20 cellular contexts compared by ENCODE assay signal in genomic region chr17:39703913-39704312, GRCh38. TPM values are rescaled to one million over a fixed set of nuclear protein-coding genes. Genes with fewer than 3 reads are reported as not detected.
DNase-seq lines count a peak whose midpoint lies in the region; ATAC-seq, FAIRE-seq and TF ChIP-seq lines count a peak whose summit lies in the region.
"Had no signal": no experiment of that assay in that cellular context is flagged by ENCODE, and none has a peak within 500 bp of the region (broad histone marks: within the 10 kb centered on the region; RNA-seq: fewer than 3 reads in every experiment).

No MANE protein-coding gene starts in this region.

- H2BK12ac ChIP-seq in H1 (ENCODE audit: low read depth, low read length) = no peak overlapping the region

- no peak overlapping the region; the same call in 1 of the 2 replicates for H3K18ac ChIP-seq in H1 (ENCODE audit: extremely low read depth, low read length)

- peaks cover 22% of the 10 kb centered on the region for H3K79me1 ChIP-seq in H1 (ENCODE audit: low read depth, low read length)

- no peak overlapping the region for H2BK120ac ChIP-seq in H1 (replicated peaks; ENCODE audit: low read depth, low read length)

- POLR2A ChIA-PET in H1 (lab: Charles Lee; ENCODE audit: partially characterized antibody) = interaction anchor here (1.0 to 38.1 kb wide), 7 partner anchors 11 to 70 kb away, joined by 4 to 708 read pairs (median 6); partner anchors contain the start of genes MIEN1, PGAP3, PNMT and TCAP
- POLR2A ChIA-PET in CD4-positive, alpha-beta T cell (lab: Charles Lee) = no interaction called here

- H3K27ac ChIP-seq in left ventricle myocardium inferior (replicated peaks) (peak overlapping the region; percentile 90), H1 (ENCODE audit: low read depth, low read length) (no peak overlapping the region), osteoblast (ENCODE audit: low read depth, low read length) (no peak overlapping the region), vagina (peak overlapping the region; percentile 9)
- no peak overlapping the region for H3K27ac ChIP-seq in CD4-positive, alpha-beta T cell (ENCODE audit: low read depth, low read length)
- H3K27ac ChIP-seq: ovary had no signal

- no peak overlapping the region for H3K23ac ChIP-seq in H1 (ENCODE audit: insufficient read length)

- H2AFZ ChIP-seq in H1 (ENCODE audit: low read length) (no peak overlapping the region), osteoblast (ENCODE audit: low read length) (no peak overlapping the region)

- TF ChIP-seq EP300 in H1 (IDR thresholded peaks at IDR 0.05; ENCODE audit: borderline replicate concordance in 1 of 2, low read depth in 2 of 2, low read length in 2 of 2) = no peak

- TF ChIP-seq RAD21 in H1 (IDR thresholded peaks at IDR 0.05 in 1 of 2, conservative IDR thresholded peaks at IDR 0.05 in 1 of 2; ENCODE audit: low read depth in 2 of 2, low read length in 2 of 2) = no peak

- intact Hi-C loops in left ventricle myocardium inferior (cut with micrococcal nuclease) (no loop called here), cardiac septum (cut with DNase I) (no loop called here), vagina (cut with DNase I) (no loop called here)
- intact Hi-C loops in CD4-positive, alpha-beta T cell (cut with DNase I, micrococcal nuclease) = no loop called here

- H3K4me1 ChIP-seq in left ventricle myocardium inferior (peaks cover 84% of the 10 kb centered on the region), H1 (replicated peaks in 1 of 4; ENCODE audit: control insufficient read depth in 3 of 4, insufficient read depth in 4 of 4, low read length in 3 of 4) (peaks cover 12 to 43% (median 26%) of the 10 kb centered on the region in 4 experiments), osteoblast (ENCODE audit: insufficient read depth, low read length) (peaks cover 13% of the 10 kb centered on the region), vagina (peaks cover 71% of the 10 kb centered on the region)

- TF ChIP-seq POLR2A in H1 (IDR thresholded peaks at IDR 0.05; ENCODE audit: control extremely low read depth in 1 of 2, low read depth in 2 of 2, low read length in 2 of 2) (no peak), vagina (IDR thresholded peaks at IDR 0.05) (no peak)

- H3K36me3 Mint-ChIP-seq in CD4-positive, alpha-beta T cell (ENCODE audit: low read depth) = no peaks in the 10 kb centered on the region
- H3K36me3 Mint-ChIP-seq: CD4-positive, alpha-beta memory T cell had no signal

- no peak overlapping the region for H3K9ac ChIP-seq in H1 (replicated peaks in 1 of 4; ENCODE audit: extremely low read depth in 1 of 4, low read depth in 3 of 4, low read length in 3 of 4)

- H2BK15ac ChIP-seq in H1 (ENCODE audit: low read length) = 0 out of 2 replicates have a peak overlapping the region, but pooled peaks have one; percentile 72

- peaks cover 25 to 32% of the 10 kb centered on the region in 2 experiments for H4K20me1 ChIP-seq in H1 (replicated peaks in 1 of 2; ENCODE audit: control insufficient read depth in 1 of 2, insufficient read depth in 2 of 2, low read length in 2 of 2)
- peaks cover 48% of the 10 kb centered on the region for H4K20me1 ChIP-seq in osteoblast (ENCODE audit: insufficient read depth, low read length)

- H3K9me3 ChIP-seq in left ventricle myocardium inferior (replicated peaks) = no peaks in the 10 kb centered on the region
- H3K9me3 ChIP-seq in H1 (ENCODE audit: insufficient read depth in 2 of 2, low read depth in 1 of 2, low read length in 1 of 2) = no peaks in the 10 kb centered on the region
- H3K9me3 ChIP-seq in osteoblast (ENCODE audit: low read depth, low read length) = no peaks in the 10 kb centered on the region
- H3K9me3 ChIP-seq in vagina = no peaks in the 10 kb centered on the region
- no peaks in the 10 kb centered on the region for H3K9me3 ChIP-seq in CD4-positive, alpha-beta T cell (ENCODE audit: control insufficient read depth, low read length)
- H3K9me3 ChIP-seq: HAP-1, ovary had no signal

- H3K4me3 ChIP-seq in left ventricle myocardium inferior (no peak overlapping the region), H1 (ENCODE audit: extremely low read depth in 1 of 4, insufficient read depth in 2 of 4, low read depth in 3 of 4, low read length in 4 of 4) (no peak overlapping the region), osteoblast (ENCODE audit: insufficient read depth, low read length) (no peak overlapping the region), vagina (no peak overlapping the region)
- H3K4me3 ChIP-seq: HAP-1, ovary had no signal

- H3K27me3 ChIP-seq in left ventricle myocardium inferior (ENCODE audit: low read depth) (no peaks in the 10 kb centered on the region), H1 (replicated peaks in 1 of 4; ENCODE audit: control insufficient read depth in 3 of 4, extremely low read depth in 1 of 4, insufficient read depth in 3 of 4, low read length in 3 of 4) (no peaks in the 10 kb centered on the region), osteoblast (ENCODE audit: insufficient read depth, low read length) (no peaks in the 10 kb centered on the region), vagina (no peaks in the 10 kb centered on the region)
- H3K27me3 ChIP-seq in CD4-positive, alpha-beta T cell (ENCODE audit: control insufficient read depth, insufficient read depth, low read length) = peaks cover 30% of the 10 kb centered on the region
- H3K27me3 ChIP-seq: ovary had no signal

- ATAC-seq in HG03196 (IDR thresholded peaks at IDR 0.05; ENCODE audit: unreplicated experiment) = no peak
- no peak for ATAC-seq in CD4-positive, alpha-beta T cell (ENCODE audit: poor library complexity)

- no peak overlapping the region for H2AK5ac ChIP-seq in H1 (ENCODE audit: low read depth, low read length)

- CTCF ChIA-PET in H1 (lab: Charles Lee; ENCODE audit: partially characterized antibody) = interaction anchor here (0.6 to 52.4 kb wide), 7 partner anchors 24 to 70 kb away, joined by 3 to 1885 read pairs (median 5); partner anchors contain the start of genes MIEN1, PPP1R1B and STARD3
- CTCF ChIA-PET in CD4-positive, alpha-beta T cell (lab: Charles Lee) = no interaction called here

- no peak for DNase-seq in left ventricle myocardium inferior
- DNase-seq in cardiac septum (ENCODE audit: low spot score) = no peak
- DNase-seq in H1 (ENCODE audit: low read depth in 1 of 2, low spot score in 2 of 2) = no peak
- peak; percentile 32 for DNase-seq in osteoblast (ENCODE audit: insufficient read length, low spot score, missing footprints)
- no peak for DNase-seq in vagina (ENCODE audit: extremely low spot score in 2 of 2)
- DNase-seq in HPDE6-E6E7 (ENCODE audit: extremely low spot score) = no peak
- DNase-seq in CD4-positive, alpha-beta T cell = no peak
- DNase-seq: activated B cell treated with CpG ODN at 0.5 μM for 24 hours; activated CD8-positive, alpha-beta memory T cell treated with anti-CD3 and anti-CD28 coated beads for 24 hours; CD4-positive, alpha-beta memory T cell; EL; NCI-H1092; ovary; T-helper 1 cell had no signal

- no peak overlapping the region for H2BK20ac ChIP-seq in H1 (ENCODE audit: low read length)

- no peak overlapping the region for H3K56ac ChIP-seq in H1 (replicated peaks; ENCODE audit: insufficient read length, low read depth, low read length)

- peaks cover 42 to 98% of the 10 kb centered on the region in 2 experiments for H3K79me2 ChIP-seq in H1 (ENCODE audit: control insufficient read depth in 1 of 2, insufficient read depth in 2 of 2, low read length in 2 of 2)
- H3K79me2 ChIP-seq in osteoblast (ENCODE audit: insufficient read depth, low read length) = peaks cover 67% of the 10 kb centered on the region

- H3K4me2 ChIP-seq in H1 (ENCODE audit: insufficient read depth in 1 of 2, low read depth in 2 of 2, low read length in 2 of 2) (peak overlapping the region in 1 of 2 experiments; percentile 88; a peak in 2 of 4 replicates), osteoblast (ENCODE audit: insufficient read depth, low read length) (no peak overlapping the region)

- H3K27me3 Mint-ChIP-seq in CD4-positive, alpha-beta T cell = peaks cover 25% of the 10 kb centered on the region

- H3K14ac ChIP-seq in H1 (ENCODE audit: insufficient read length) = no peak overlapping the region

- H3K23me2 ChIP-seq in H1 (ENCODE audit: low read depth, low read length) = peaks cover 13% of the 10 kb centered on the region

- H4K91ac ChIP-seq in H1 (replicated peaks; ENCODE audit: insufficient read length, low read length) = no peak overlapping the region

- H3K4me3 Mint-ChIP-seq in CD4-positive, alpha-beta T cell = no peak overlapping the region
- H3K4me3 Mint-ChIP-seq: activated B cell treated with CpG ODN at 0.5 μM for 24 hours had no signal

- H4K8ac ChIP-seq in H1 (ENCODE audit: extremely low read depth, insufficient read depth, low read length) = no peak overlapping the region

- FAIRE-seq in H1 (lab: Jason Lieb, UNC) = no peak
- FAIRE-seq: A204.1, keratinocyte had no signal

- no peak overlapping the region for H4K5ac ChIP-seq in H1 (ENCODE audit: insufficient read length, low read depth, low read length)

- 93% methylated on average over 5 of the region's 5 CpGs; no CpG with 5 or more reads in 1 of the 2 experiments for WGBS in H1 (ENCODE audit: extremely low coverage in 1 of 2, insufficient coverage in 1 of 2, insufficient read length in 1 of 2, insufficient replicate concordance in 2 of 2, low coverage in 1 of 2, low lambda C conversion rate in 2 of 2, missing lambda C conversion rate in 1 of 2), 2 experiments

- H2BK5ac ChIP-seq in H1 (ENCODE audit: low read depth, low read length) = peak overlapping the region; percentile 75; the same call in 1 of the 2 replicates

- TF ChIP-seq CTCF in left ventricle myocardium inferior (IDR thresholded peaks at IDR 0.05; ENCODE audit: borderline replicate concordance) = no peak
- TF ChIP-seq CTCF in H1 (IDR thresholded peaks at IDR 0.05; ENCODE audit: control extremely low read depth in 1 of 3, insufficient read depth in 1 of 3, low read depth in 1 of 3, low read length in 3 of 3) = peak in 1 of 3 experiments; percentile 8; a peak in 1 of 4 replicates
- TF ChIP-seq CTCF in osteoblast (IDR thresholded peaks at IDR 0.05; ENCODE audit: extremely low read depth, low read depth, low read length) = no peak
- no peak for TF ChIP-seq CTCF in vagina (IDR thresholded peaks at IDR 0.05)
- no peak for TF ChIP-seq CTCF in CD4-positive, alpha-beta T cell (IDR thresholded peaks at IDR 0.05)

- H3K4ac ChIP-seq in H1 (replicated peaks; ENCODE audit: insufficient read length, low read depth, low read length) = no peak overlapping the region

- peaks cover 15% of the 10 kb centered on the region for H3K4me1 Mint-ChIP-seq in CD4-positive, alpha-beta T cell (ENCODE audit: low read depth)

- H3K9me3 Mint-ChIP-seq in CD4-positive, alpha-beta T cell = no peaks in the 10 kb centered on the region
- H3K9me3 Mint-ChIP-seq: activated B cell treated with CpG ODN at 0.5 μM for 24 hours; activated T-helper 2 cell treated with anti-CD3 and anti-CD28 coated beads, Interferon-gamma antibody, Interleukin-2, Interleukin-4, amounts not matched to agents 10 μg/mL and 5 μg/mL and 100 μg/mL, durations not matched to agents 14 hours and 24 hours and 36 hours; CD4-positive, alpha-beta memory T cell had no signal

- no peak overlapping the region for H3K27ac Mint-ChIP-seq in CD4-positive, alpha-beta T cell
- H3K27ac Mint-ChIP-seq: activated B cell treated with CpG ODN at 0.5 μM for 24 hours; activated T-helper 2 cell treated with anti-CD3 and anti-CD28 coated beads, Interferon-gamma antibody, Interleukin-2, Interleukin-4, amounts not matched to agents 10 μg/mL and 5 μg/mL and 100 μg/mL, durations not matched to agents 14 hours and 24 hours and 36 hours; CD4-positive, alpha-beta memory T cell had no signal

- H3K36me3 ChIP-seq in left ventricle myocardium inferior (peaks cover 21% of the 10 kb centered on the region), H1 (ENCODE audit: control insufficient read depth in 2 of 4, insufficient read depth in 4 of 4, low read length in 3 of 4) (peaks cover 9 to 24% (median 16%) of the 10 kb centered on the region in 4 experiments), osteoblast (ENCODE audit: insufficient read depth, low read length) (peaks cover 14% of the 10 kb centered on the region), vagina (peaks cover 0 to 18% of the 10 kb centered on the region in 2 donors)
- H3K36me3 ChIP-seq: HAP-1, ovary had no signal

RNA-seq across cellular contexts. Expression of gene ERBB2, which starts 4.0 kb away (rescaled TPM):
- total RNA-seq in left ventricle myocardium inferior (61.0 TPM), cardiac septum (84.4 TPM), osteoblast (40.4 and 44.2 TPM in 2 replicates), vagina (52.1 TPM)
- total RNA-seq in H1 (2021; fragmentation: NEBNext Ultra II Directional; extraction: Animal tissue kit (Norgen Biotek cat#: 25700)) = 394 and 403 TPM in 2 replicates
- polyA plus RNA-seq in H1 (2011; rRNA removed) = 183 and 278 TPM in 2 replicates
- polyA plus RNA-seq in H1 (2011; cell fraction: cytosol; rRNA removed) = 174 TPM
- 329 TPM for polyA plus RNA-seq in H1 (2011; cell fraction: nucleus; rRNA removed)
- 181 to 248 TPM (median 223 TPM) in 4 replicates for polyA plus RNA-seq in H1 (2012, experiment 1 of 2)
- polyA plus RNA-seq in H1 (2012, experiment 2 of 2) = 260 TPM
- polyA plus RNA-seq in H1 (2013, experiment 1 of 2) = 199 TPM
- polyA plus RNA-seq in H1 (2013, experiment 2 of 2) = 211 TPM
- polyA minus RNA-seq in H1 (2011; rRNA and poly(A)+ RNA removed) = 255 and 261 TPM in 2 replicates
- 264 TPM for polyA minus RNA-seq in H1 (2011; cell fraction: cytosol; rRNA and poly(A)+ RNA removed)
- polyA minus RNA-seq in H1 (2011; cell fraction: nucleus; rRNA and poly(A)+ RNA removed) = 204 TPM
- 1 to 10 TPM; 2.4 to 4.6 TPM for total RNA-seq in CD4-positive, alpha-beta T cell

RNA-seq across cellular contexts. Expression of gene PGAP3, which starts 16.1 kb away (rescaled TPM):
- total RNA-seq in left ventricle myocardium inferior (10.7 TPM), cardiac septum (15.3 TPM), osteoblast (10.3 and 10.9 TPM in 2 replicates), vagina (17.7 TPM)
- 18.5 and 21.0 TPM in 2 replicates for total RNA-seq in H1 (2021; fragmentation: NEBNext Ultra II Directional; extraction: Animal tissue kit (Norgen Biotek cat#: 25700))
- 30.7 and 32.2 TPM in 2 replicates for polyA plus RNA-seq in H1 (2011; rRNA removed)
- polyA plus RNA-seq in H1 (2011; cell fraction: cytosol; rRNA removed) = 26.7 TPM
- 97.3 TPM for polyA plus RNA-seq in H1 (2011; cell fraction: nucleus; rRNA removed)
- 16.4 to 26.1 TPM (median 23.6 TPM) in 4 replicates for polyA plus RNA-seq in H1 (2012, experiment 1 of 2)
- polyA plus RNA-seq in H1 (2012, experiment 2 of 2) = 17.3 TPM
- 16.2 TPM for polyA plus RNA-seq in H1 (2013, experiment 1 of 2)
- polyA plus RNA-seq in H1 (2013, experiment 2 of 2) = 14.6 TPM
- 28.0 and 33.0 TPM in 2 replicates for polyA minus RNA-seq in H1 (2011; rRNA and poly(A)+ RNA removed)
- 11.7 TPM for polyA minus RNA-seq in H1 (2011; cell fraction: cytosol; rRNA and poly(A)+ RNA removed)
- polyA minus RNA-seq in H1 (2011; cell fraction: nucleus; rRNA and poly(A)+ RNA removed) = 13.7 TPM
- total RNA-seq in CD4-positive, alpha-beta T cell = 10 to 100 TPM; 26.1 to 30.7 TPM

RNA-seq across cellular contexts. Expression of gene MIEN1, which starts 26.4 kb away (rescaled TPM):
- total RNA-seq in left ventricle myocardium inferior (57.1 TPM), cardiac septum (48.5 TPM), osteoblast (14.8 and 16.5 TPM in 2 replicates), vagina (74.2 TPM)
- total RNA-seq in H1 (2021; fragmentation: NEBNext Ultra II Directional; extraction: Animal tissue kit (Norgen Biotek cat#: 25700)) = 29.6 and 30.0 TPM in 2 replicates
- 54.9 and 57.9 TPM in 2 replicates for polyA plus RNA-seq in H1 (2011; rRNA removed)
- polyA plus RNA-seq in H1 (2011; cell fraction: cytosol; rRNA removed) = 54.6 TPM
- polyA plus RNA-seq in H1 (2011; cell fraction: nucleus; rRNA removed) = 42.7 TPM
- polyA plus RNA-seq in H1 (2012, experiment 1 of 2) = 37.9 to 58.0 TPM (median 50.9 TPM) in 4 replicates
- 59.0 TPM for polyA plus RNA-seq in H1 (2012, experiment 2 of 2)
- 49.1 TPM for polyA plus RNA-seq in H1 (2013, experiment 1 of 2)
- 49.1 TPM for polyA plus RNA-seq in H1 (2013, experiment 2 of 2)
- 20.0 and 21.9 TPM in 2 replicates for polyA minus RNA-seq in H1 (2011; rRNA and poly(A)+ RNA removed)
- 19.7 TPM for polyA minus RNA-seq in H1 (2011; cell fraction: cytosol; rRNA and poly(A)+ RNA removed)
- 24.2 TPM for polyA minus RNA-seq in H1 (2011; cell fraction: nucleus; rRNA and poly(A)+ RNA removed)
- total RNA-seq in CD4-positive, alpha-beta T cell = 10 to 100 TPM; 31.5 to 32.3 TPM

RNA-seq across cellular contexts. Expression of gene GRB7, which starts 33.8 kb away (rescaled TPM):
- total RNA-seq in left ventricle myocardium inferior (1.1 TPM), cardiac septum (0.65 TPM), osteoblast (under 0.01 and 0.29 TPM in 2 replicates), vagina (23.6 TPM)
- total RNA-seq in H1 (2021; fragmentation: NEBNext Ultra II Directional; extraction: Animal tissue kit (Norgen Biotek cat#: 25700)) = 30.9 and 32.2 TPM in 2 replicates
- 41.5 and 61.7 TPM in 2 replicates for polyA plus RNA-seq in H1 (2011; rRNA removed)
- 33.0 TPM for polyA plus RNA-seq in H1 (2011; cell fraction: cytosol; rRNA removed)
- polyA plus RNA-seq in H1 (2011; cell fraction: nucleus; rRNA removed) = 110 TPM
- 31.1 to 38.6 TPM (median 35.7 TPM) in 4 replicates for polyA plus RNA-seq in H1 (2012, experiment 1 of 2)
- polyA plus RNA-seq in H1 (2012, experiment 2 of 2) = 33.5 TPM
- polyA plus RNA-seq in H1 (2013, experiment 1 of 2) = 26.5 TPM
- polyA plus RNA-seq in H1 (2013, experiment 2 of 2) = 24.6 TPM
- 25.6 and 31.4 TPM in 2 replicates for polyA minus RNA-seq in H1 (2011; rRNA and poly(A)+ RNA removed)
- 25.5 TPM for polyA minus RNA-seq in H1 (2011; cell fraction: cytosol; rRNA and poly(A)+ RNA removed)
- polyA minus RNA-seq in H1 (2011; cell fraction: nucleus; rRNA and poly(A)+ RNA removed) = 36.4 TPM
- not detected for total RNA-seq in CD4-positive, alpha-beta T cell
- total RNA-seq: CD4-positive, alpha-beta memory T cell; glomerular endothelial cell had no signal
- polyA plus RNA-seq: CD4-positive, alpha-beta memory T cell had no signal

RNA-seq across cellular contexts. Expression of gene PNMT, which starts 35.7 kb away (rescaled TPM):
- 7.6 TPM for total RNA-seq in left ventricle myocardium inferior
- 10.9 TPM for total RNA-seq in cardiac septum
- total RNA-seq in H1 (2021; fragmentation: NEBNext Ultra II Directional; extraction: Animal tissue kit (Norgen Biotek cat#: 25700)) = 4.4 and 5.6 TPM in 2 replicates
- 10.5 and 10.9 TPM in 2 replicates for polyA plus RNA-seq in H1 (2011; rRNA removed)
- polyA plus RNA-seq in H1 (2011; cell fraction: cytosol; rRNA removed) = 8.1 TPM
- polyA plus RNA-seq in H1 (2011; cell fraction: nucleus; rRNA removed) = 10.0 TPM
- 4.3 to 8.6 TPM (median 7.6 TPM) in 4 replicates for polyA plus RNA-seq in H1 (2012, experiment 1 of 2)
- 5.6 TPM for polyA plus RNA-seq in H1 (2012, experiment 2 of 2)
- polyA plus RNA-seq in H1 (2013, experiment 1 of 2) = 3.4 TPM
- 3.4 TPM for polyA plus RNA-seq in H1 (2013, experiment 2 of 2)
- polyA minus RNA-seq in H1 (2011; rRNA and poly(A)+ RNA removed) = 0.95 and 1.4 TPM in 2 replicates
- polyA minus RNA-seq in H1 (2011; cell fraction: cytosol; rRNA and poly(A)+ RNA removed) = 4.9 TPM
- 1.7 TPM for polyA minus RNA-seq in H1 (2011; cell fraction: nucleus; rRNA and poly(A)+ RNA removed)
- not detected in 2 replicates for total RNA-seq in osteoblast
- total RNA-seq in vagina = 5.6 TPM
- total RNA-seq in CD4-positive, alpha-beta T cell = under 1 TPM in 1 of 2 experiments, not detected in 1; 0.47 TPM
- total RNA-seq: activated B cell treated with CpG ODN at 0.5 μM for 24 hours; activated T-helper 2 cell treated with anti-CD3 and anti-CD28 coated beads, Interferon-gamma antibody, Interleukin-2, Interleukin-4, amounts not matched to agents 10 μg/mL and 5 μg/mL and 100 μg/mL, durations not matched to agents 14 hours and 24 hours and 36 hours; glomerular endothelial cell had no signal
- polyA plus RNA-seq: CD4-positive, alpha-beta memory T cell; keratinocyte had no signal

Comparison
In these comparisons a context has a peak if more than half of its experiments do, and no peak if none do; other contexts are left out.
1. H3K27ac ChIP-seq: peak in left ventricle myocardium inferior (single experiment) and vagina (single experiment); none in H1 (single experiment), osteoblast (single experiment) and CD4-positive, alpha-beta T cell (single experiment).